ENCODE assay signal across 11 cellular contexts in genomic region chr20:25706793-25707192, GRCh38. TPM values are rescaled to one million over a fixed set of nuclear protein-coding genes. Genes with fewer than 3 reads are reported as not detected.
DNase-seq lines count a peak whose midpoint lies in the region; ATAC-seq and TF ChIP-seq lines count a peak whose summit lies in the region.
"Had no signal": no experiment of that assay in that cellular context is flagged by ENCODE, and none has a peak within 500 bp of the region (broad histone marks: within the 10 kb centered on the region; RNA-seq: fewer than 3 reads in every experiment).

No MANE protein-coding gene starts in this region.

- no peaks in the 10 kb centered on the region for H3K4me1 Mint-ChIP-seq in Calu3 (ENCODE audit: low read depth, unreplicated experiment)
- peaks cover 22% of the 10 kb centered on the region for H3K4me1 Mint-ChIP-seq in activated CD8-positive, alpha-beta T cell treated with anti-CD3 and anti-CD28 coated beads for 36 hours (ENCODE audit: low read depth)
- H3K4me1 Mint-ChIP-seq in type B pancreatic cell (ENCODE audit: unreplicated experiment) = no peaks in the 10 kb centered on the region

- H3K27ac Mint-ChIP-seq in Calu3 (ENCODE audit: unreplicated experiment) (no peak overlapping the region), type B pancreatic cell (no peak overlapping the region)
- H3K27ac Mint-ChIP-seq in activated CD8-positive, alpha-beta T cell treated with anti-CD3 and anti-CD28 coated beads for 36 hours = peak overlapping the region; percentile 74

- H3K4me3 Mint-ChIP-seq in Calu3 (ENCODE audit: low read depth, unreplicated experiment) = no peak overlapping the region
- peak overlapping the region; percentile 31 for H3K4me3 Mint-ChIP-seq in activated CD8-positive, alpha-beta T cell treated with anti-CD3 and anti-CD28 coated beads for 36 hours
- H3K4me3 Mint-ChIP-seq in type B pancreatic cell = no peak overlapping the region

- CTCF ChIA-PET in Calu3 (lab: Charles Lee) = no interaction called here
- CTCF ChIA-PET in activated CD8-positive, alpha-beta T cell treated with anti-CD3 and anti-CD28 coated beads for 36 hours (lab: Charles Lee) = no interaction called here

- H3K9me3 Mint-ChIP-seq in Calu3 (ENCODE audit: low read depth, unreplicated experiment) (peaks cover 2% of the 10 kb centered on the region), type B pancreatic cell (no peaks in the 10 kb centered on the region)
- peaks cover 10% of the 10 kb centered on the region for H3K9me3 Mint-ChIP-seq in activated CD8-positive, alpha-beta T cell treated with anti-CD3 and anti-CD28 coated beads for 36 hours

- DNase-seq in Calu3 = peak; percentile 1
- peak; percentile 53 for DNase-seq in activated CD8-positive, alpha-beta T cell treated with anti-CD3 and anti-CD28 coated beads for 36 hours
- DNase-seq in CD1c-positive myeloid dendritic cell (ENCODE audit: extremely low spot score) = no peak
- no peak for DNase-seq in NAMALWA (ENCODE audit: low spot score)
- no peak for DNase-seq in type B pancreatic cell (ENCODE audit: extremely low spot score, unreplicated experiment)
- DNase-seq: MM.1S, Right ventricle myocardium superior, sigmoid colon had no signal

- H3K36me3 Mint-ChIP-seq in Calu3 (ENCODE audit: insufficient read depth, unreplicated experiment) (no peaks in the 10 kb centered on the region), type B pancreatic cell (no peaks in the 10 kb centered on the region)
- peaks cover 34% of the 10 kb centered on the region for H3K36me3 Mint-ChIP-seq in activated CD8-positive, alpha-beta T cell treated with anti-CD3 and anti-CD28 coated beads for 36 hours (ENCODE audit: low read depth)

- ATAC-seq in GM21825 (IDR thresholded peaks at IDR 0.05; ENCODE audit: unreplicated experiment) (peak; percentile 70), esophagus mucosa (peak; percentile 36), SK-N-SH treated with all-trans-retinoic acid at 6 μM for 48 hours (no peak)
- peak; percentile 90 for ATAC-seq in activated CD8-positive, alpha-beta T cell treated with anti-CD3 and anti-CD28 coated beads for 36 hours

- H3K27me3 Mint-ChIP-seq in Calu3 (ENCODE audit: unreplicated experiment) (peaks cover 14% of the 10 kb centered on the region), type B pancreatic cell (no peaks in the 10 kb centered on the region)
- no peaks in the 10 kb centered on the region for H3K27me3 Mint-ChIP-seq in activated CD8-positive, alpha-beta T cell treated with anti-CD3 and anti-CD28 coated beads for 36 hours

- no TSS peak for BruUV-seq in Calu3 (replicated peaks; lab: Mats Ljungman, UMichigan)

- POLR2A ChIA-PET in activated CD8-positive, alpha-beta T cell treated with anti-CD3 and anti-CD28 coated beads for 36 hours (lab: Charles Lee) = interaction anchor here (0.8 kb wide), 1 partner anchor 29 kb away, joined by 3 read pairs; no protein-coding TSS in a partner anchor

- intact Hi-C loops in Calu3 (cut with micrococcal nuclease; ENCODE audit: unreplicated experiment) = no loop called here
- intact Hi-C loops in activated CD8-positive, alpha-beta T cell treated with anti-CD3 and anti-CD28 coated beads for 36 hours (cut with micrococcal nuclease) = no loop called here

- TF ChIP-seq CTCF in Calu3 (IDR thresholded peaks at IDR 0.05; ENCODE audit: unreplicated experiment) (no peak), type B pancreatic cell (conservative IDR thresholded peaks at IDR 0.05) (no peak)
- no peak for TF ChIP-seq CTCF in activated CD8-positive, alpha-beta T cell treated with anti-CD3 and anti-CD28 coated beads for 36 hours (IDR thresholded peaks at IDR 0.05)

TF ChIP-seq in SK-N-SH treated with all-trans-retinoic acid at 6 μM for 48 hours, 23 proteins besides CTCF, POLR2A, EP300 and RAD21:
- no peak for TF ChIP-seq ISL1 (CRISPR knock-in tag; IDR thresholded peaks at IDR 0.05)
- no peak for TF ChIP-seq ZFP3 (CRISPR knock-in tag; IDR thresholded peaks at IDR 0.05)
- no peak for TF ChIP-seq SNAI2 (CRISPR knock-in tag; IDR thresholded peaks at IDR 0.05)
- no peak for TF ChIP-seq RARB (CRISPR knock-in tag; IDR thresholded peaks at IDR 0.05)
- no peak for TF ChIP-seq POU6F1 (CRISPR knock-in tag; IDR thresholded peaks at IDR 0.05; ENCODE audit: borderline replicate concordance, low read depth)
- no peak for TF ChIP-seq TCF4 (CRISPR knock-in tag; IDR thresholded peaks at IDR 0.05; ENCODE audit: borderline replicate concordance)
- no peak for TF ChIP-seq BACH2 (CRISPR knock-in tag; IDR thresholded peaks at IDR 0.05; ENCODE audit: borderline replicate concordance)
- TF ChIP-seq, protein P1, sequence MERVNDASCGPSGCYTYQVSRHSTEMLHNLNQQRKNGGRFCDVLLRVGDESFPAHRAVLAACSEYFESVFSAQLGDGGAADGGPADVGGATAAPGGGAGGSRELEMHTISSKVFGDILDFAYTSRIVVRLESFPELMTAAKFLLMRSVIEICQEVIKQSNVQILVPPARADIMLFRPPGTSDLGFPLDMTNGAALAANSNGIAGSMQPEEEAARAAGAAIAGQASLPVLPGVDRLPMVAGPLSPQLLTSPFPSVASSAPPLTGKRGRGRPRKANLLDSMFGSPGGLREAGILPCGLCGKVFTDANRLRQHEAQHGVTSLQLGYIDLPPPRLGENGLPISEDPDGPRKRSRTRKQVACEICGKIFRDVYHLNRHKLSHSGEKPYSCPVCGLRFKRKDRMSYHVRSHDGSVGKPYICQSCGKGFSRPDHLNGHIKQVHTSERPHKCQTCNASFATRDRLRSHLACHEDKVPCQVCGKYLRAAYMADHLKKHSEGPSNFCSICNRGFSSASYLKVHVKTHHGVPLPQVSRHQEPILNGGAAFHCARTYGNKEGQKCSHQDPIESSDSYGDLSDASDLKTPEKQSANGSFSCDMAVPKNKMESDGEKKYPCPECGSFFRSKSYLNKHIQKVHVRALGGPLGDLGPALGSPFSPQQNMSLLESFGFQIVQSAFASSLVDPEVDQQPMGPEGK (CRISPR knock-in tag; IDR thresholded peaks at IDR 0.05; ENCODE audit: borderline replicate concordance) = no peak
- no peak for TF ChIP-seq TOX (CRISPR knock-in tag; IDR thresholded peaks at IDR 0.05; ENCODE audit: borderline replicate concordance)
- no peak for TF ChIP-seq ZNF565 (CRISPR knock-in tag; conservative IDR thresholded peaks at IDR 0.05; ENCODE audit: low read depth)
- TF ChIP-seq, protein P2, sequence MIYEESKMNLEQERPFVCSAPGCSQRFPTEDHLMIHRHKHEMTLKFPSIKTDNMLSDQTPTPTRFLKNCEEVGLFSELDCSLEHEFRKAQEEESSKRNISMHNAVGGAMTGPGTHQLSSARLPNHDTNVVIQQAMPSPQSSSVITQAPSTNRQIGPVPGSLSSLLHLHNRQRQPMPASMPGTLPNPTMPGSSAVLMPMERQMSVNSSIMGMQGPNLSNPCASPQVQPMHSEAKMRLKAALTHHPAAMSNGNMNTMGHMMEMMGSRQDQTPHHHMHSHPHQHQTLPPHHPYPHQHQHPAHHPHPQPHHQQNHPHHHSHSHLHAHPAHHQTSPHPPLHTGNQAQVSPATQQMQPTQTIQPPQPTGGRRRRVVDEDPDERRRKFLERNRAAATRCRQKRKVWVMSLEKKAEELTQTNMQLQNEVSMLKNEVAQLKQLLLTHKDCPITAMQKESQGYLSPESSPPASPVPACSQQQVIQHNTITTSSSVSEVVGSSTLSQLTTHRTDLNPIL (CRISPR knock-in tag; IDR thresholded peaks at IDR 0.05; ENCODE audit: low read depth) = no peak
- TF ChIP-seq OSR1 (CRISPR knock-in tag; IDR thresholded peaks at IDR 0.05) = no peak
- no peak for TF ChIP-seq ZNF8 (CRISPR knock-in tag; IDR thresholded peaks at IDR 0.05)
- TF ChIP-seq PPARA (CRISPR knock-in tag; IDR thresholded peaks at IDR 0.05; ENCODE audit: borderline replicate concordance) = no peak
- TF ChIP-seq ZNF70 (CRISPR knock-in tag; IDR thresholded peaks at IDR 0.05) = no peak
- TF ChIP-seq ESRRG (CRISPR knock-in tag; IDR thresholded peaks at IDR 0.05) = no peak
- no peak for TF ChIP-seq ZFP30 (CRISPR knock-in tag; IDR thresholded peaks at IDR 0.05)
- TF ChIP-seq ZC3H10 (CRISPR knock-in tag; IDR thresholded peaks at IDR 0.05) = no peak
- no peak for TF ChIP-seq GLIS3 (CRISPR knock-in tag; IDR thresholded peaks at IDR 0.05)

RNA-seq across cellular contexts. Expression of gene ZNF337, which starts 10.1 kb away (rescaled TPM):
- 6.6 and 7.3 TPM in 2 replicates for total RNA-seq in Calu3 (2022)
- total RNA-seq in activated CD8-positive, alpha-beta T cell treated with anti-CD3 and anti-CD28 coated beads for 36 hours = 10 to 100 TPM; 15.0 to 16.6 TPM
- total RNA-seq in esophagus mucosa = 5.7 TPM
- total RNA-seq in type B pancreatic cell (ENCODE audit: low replicate concordance) = 16.3 and 20.2 TPM in 2 replicates

Comparison
In these comparisons a context has a peak if more than half of its experiments do, and no peak if none do; other contexts are left out.
1. DNase-seq: peak in Calu3 (single experiment) and activated CD8-positive, alpha-beta T cell treated with anti-CD3 and anti-CD28 coated beads for 36 hours (single experiment); none in CD1c-positive myeloid dendritic cell (single experiment), NAMALWA (single experiment) and type B pancreatic cell (single experiment).